9 cellular contexts compared by ENCODE assay signal in genomic region chr12:6374781-6375150, GRCh38. TPM values are rescaled to one million over a fixed set of nuclear protein-coding genes. Genes with fewer than 3 reads are reported as not detected.
DNase-seq lines count a peak whose midpoint lies in the region; ATAC-seq, FAIRE-seq and TF ChIP-seq lines count a peak whose summit lies in the region.
"Had no signal": no experiment of that assay in that cellular context is flagged by ENCODE, and none has a peak within 500 bp of the region (broad histone marks: within the 10 kb centered on the region; RNA-seq: fewer than 3 reads in every experiment).

No MANE protein-coding gene starts in this region.

- no peak for FAIRE-seq in small intestine (lab: Jason Lieb, UNC)

- H3K79me2 ChIP-seq in MM.1S (ENCODE audit: low read length), result no peaks in the 10 kb centered on the region

- H4K20me1 ChIP-seq in MM.1S (ENCODE audit: insufficient read depth, low read length), result no peaks in the 10 kb centered on the region

- H3K36me3 ChIP-seq in HUES48 (ENCODE audit: control insufficient read depth, insufficient read depth, low read length) (peaks cover 4% of the 10 kb centered on the region; the same call in 1 of the 2 replicates), kidney epithelial cell (ENCODE audit: control insufficient read depth, insufficient read depth, low read length) (no peaks in the 10 kb centered on the region), small intestine (ENCODE audit: control insufficient read depth in 2 of 2, insufficient read depth in 2 of 2, low read length in 2 of 2) (no peaks in the 10 kb centered on the region), MM.1S (replicated peaks; ENCODE audit: insufficient read depth, low read length) (no peaks in the 10 kb centered on the region)

- no peak overlapping the region for H2AFZ ChIP-seq in MM.1S (ENCODE audit: low read length)

- no peaks in the 10 kb centered on the region for H3K9me2 ChIP-seq in MM.1S (replicated peaks; ENCODE audit: insufficient read depth, low read length)

- H3F3A ChIP-seq in MM.1S (ENCODE audit: insufficient read depth, low read length), result no peaks in the 10 kb centered on the region

- no peaks in the 10 kb centered on the region for H3K27me3 ChIP-seq in HUES48 (ENCODE audit: control insufficient read depth, insufficient read depth, low read length)
- H3K27me3 ChIP-seq in kidney epithelial cell (ENCODE audit: control insufficient read depth, insufficient read depth, low read length), result no peaks in the 10 kb centered on the region
- no peaks in the 10 kb centered on the region for H3K27me3 ChIP-seq in small intestine (ENCODE audit: control insufficient read depth in 2 of 2, insufficient read depth in 2 of 2, low read length in 2 of 2)
- no peaks in the 10 kb centered on the region for H3K27me3 ChIP-seq in MM.1S (replicated peaks; ENCODE audit: insufficient read depth, low read length)

- H3K27ac ChIP-seq in HUES48 (ENCODE audit: low read depth, low read length), result peak overlapping the region; percentile 79
- peak overlapping the region in 1 of 2 donors; percentile 60 for H3K27ac ChIP-seq in small intestine (ENCODE audit: low read depth in 1 of 2, low read length in 1 of 2)
- no peak overlapping the region for H3K27ac ChIP-seq in MM.1S (ENCODE audit: low read length)

- no peak for ATAC-seq in HG03025 (IDR thresholded peaks at IDR 0.05; ENCODE audit: low FRiP score, unreplicated experiment)

- H3K27ac Mint-ChIP-seq in brain, result peak overlapping the region in 3 of 5 experiments; percentile 13 to 88 (median 46)
- H3K27ac Mint-ChIP-seq: activated T-cell treated with anti-CD3 and anti-CD28 coated beads, Interleukin-2, amount 50 U/mL, for 24 hours had no signal

- peaks cover 50% of the 10 kb centered on the region for H3K4me1 ChIP-seq in HUES48 (ENCODE audit: control insufficient read depth, insufficient read depth, low read length)
- H3K4me1 ChIP-seq in small intestine (ENCODE audit: control insufficient read depth in 2 of 2, insufficient read depth in 1 of 2, low read depth in 1 of 2, low read length in 1 of 2), result peaks cover 9% of the 10 kb centered on the region in 2 donors
- H3K4me1 ChIP-seq in MM.1S (ENCODE audit: low read length), result peaks cover 10% of the 10 kb centered on the region

- no peak for TF ChIP-seq CTCF in brain (conservative IDR thresholded peaks at IDR 0.05)
- TF ChIP-seq CTCF in kidney epithelial cell (IDR thresholded peaks at IDR 0.05; ENCODE audit: insufficient read depth, low read length, poor library complexity, severe bottlenecking), result no peak
- TF ChIP-seq CTCF in MM.1S (IDR thresholded peaks at IDR 0.05; ENCODE audit: low read length), result no peak

- H3K4me3 ChIP-seq in HUES48 (ENCODE audit: low read depth, low read length), result peak overlapping the region; percentile 75
- peak overlapping the region; percentile 45 for H3K4me3 ChIP-seq in kidney epithelial cell (ENCODE audit: low read depth, low read length)
- H3K4me3 ChIP-seq in small intestine (ENCODE audit: low read depth in 1 of 2, low read length in 2 of 2), result peak overlapping the region; percentile 18 to 58
- H3K4me3 ChIP-seq in MM.1S (ENCODE audit: low read length), result no peak overlapping the region

- H3K9ac ChIP-seq in HUES48 (ENCODE audit: low read depth, low read length) (peak overlapping the region; percentile 46; the same call in 1 of the 2 replicates), MM.1S (ENCODE audit: low read length) (no peak overlapping the region)

- H3K27me3 Mint-ChIP-seq in brain, result peaks cover 33% of the 10 kb centered on the region
- H3K27me3 Mint-ChIP-seq: activated T-cell treated with anti-CD3 and anti-CD28 coated beads, Interleukin-2, amount 50 U/mL, for 24 hours had no signal

- peaks cover 0 to 3% (median 0%) of the 10 kb centered on the region in 5 experiments for H3K9me3 Mint-ChIP-seq in brain
- H3K9me3 Mint-ChIP-seq: activated T-cell treated with anti-CD3 and anti-CD28 coated beads, Interleukin-2, amount 50 U/mL, for 24 hours had no signal

- WGBS in small intestine, 3 donors, result 28 to 48% (median 45%) methylated on average over 4 to 7 of the region's 7 CpGs

- peak overlapping the region in 1 of 5 experiments; percentile 37 for H3K4me3 Mint-ChIP-seq in brain
- H3K4me3 Mint-ChIP-seq: activated T-cell treated with anti-CD3 and anti-CD28 coated beads, Interleukin-2, amount 50 U/mL, for 24 hours had no signal

- DNase-seq in kidney epithelial cell (ENCODE audit: low read depth) (no peak), small intestine (no peak), epidermal melanocyte (ENCODE audit: insufficient read length, low spot score) (no peak), MM.1S (no peak), HUDEP-2 (lab: John Stamatoyannopoulos, UW; ENCODE audit: unreplicated experiment in 76 of 76) (no peak)
- DNase-seq: activated T-cell treated with anti-CD3 and anti-CD28 coated beads, Interleukin-2, amount 50 U/mL, for 24 hours had no signal

- H3K36me3 Mint-ChIP-seq in brain, result no peaks in the 10 kb centered on the region

- H3K4me2 ChIP-seq in MM.1S (ENCODE audit: low read depth, low read length), result no peak overlapping the region

- peaks cover 51% of the 10 kb centered on the region for H3K4me1 Mint-ChIP-seq in brain

- H3K9me3 ChIP-seq in HUES48 (ENCODE audit: control insufficient read depth, insufficient read depth, low read length) (no peaks in the 10 kb centered on the region), small intestine (ENCODE audit: control insufficient read depth, low read depth) (no peaks in the 10 kb centered on the region), MM.1S (replicated peaks; ENCODE audit: insufficient read depth, low read length) (no peaks in the 10 kb centered on the region)

RNA-seq across cellular contexts. Expression of gene SCNN1A, which starts 0.6 kb away (rescaled TPM):
- polyA plus RNA-seq in brain (ENCODE audit: insufficient read depth, low read depth, low replicate concordance) (211 TPM), small intestine (10 to 100 TPM; 12.3 to 18.9 (median 14.4) TPM)
- total RNA-seq in kidney epithelial cell, result 10.4 and 11.1 TPM in 2 replicates

RNA-seq across cellular contexts. Expression of gene LTBR, which starts 9.2 kb away (rescaled TPM):
- polyA plus RNA-seq in brain (ENCODE audit: insufficient read depth, low read depth, low replicate concordance) (18.7 TPM), small intestine (10 to 100 TPM; 56.5 to 80.9 (median 65.5) TPM)
- 134 and 219 TPM in 2 replicates for total RNA-seq in kidney epithelial cell

RNA-seq across cellular contexts. Expression of gene TNFRSF1A, which starts 32.9 kb away (rescaled TPM):
- polyA plus RNA-seq in brain (ENCODE audit: insufficient read depth, low read depth, low replicate concordance) (24.6 TPM), small intestine (100 to 1,000 TPM in 1 of 3 donors, 10 to 100 TPM in 2; 77.2 to 102 (median 92.9) TPM)
- total RNA-seq in kidney epithelial cell, result 115 and 143 TPM in 2 replicates

Comparison
In these comparisons a context has a peak if more than half of its experiments do, and no peak if none do; other contexts are left out.
1. RNA of gene SCNN1A, which starts 0.6 kb away (polyA plus RNA-seq): 211 TPM in brain (single experiment); 12.3 to 18.9 TPM in small intestine; every median in the first group is over 10 times any median in the second.